Comparison of ENCODE assay signal across 8 cellular contexts in genomic region chr15:92906563-92907081, GRCh38. TPM values are rescaled to one million over a fixed set of nuclear protein-coding genes. Genes with fewer than 3 reads are reported as not detected.
DNase-seq lines count a peak whose midpoint lies in the region; ATAC-seq, FAIRE-seq and TF ChIP-seq lines count a peak whose summit lies in the region.

No MANE protein-coding gene starts in this region.

- no peak for TF ChIP-seq RAD21 in HepG2 (CRISPR knock-in tag; IDR thresholded peaks at IDR 0.05)

- H3K9ac ChIP-seq in HepG2 (ENCODE audit: insufficient read depth, low read depth, low read length): peak overlapping the region; percentile 92

- FAIRE-seq in HepG2 (lab: Jason Lieb, UNC): peak; percentile 52

- peak in 4 of 5 donors; percentile 28 to 59 (median 54) for DNase-seq in CD8-positive, alpha-beta memory T cell
- DNase-seq in LHCN-M2 (ENCODE audit: low read depth) (peak; percentile 53), HepG2 (ENCODE audit: low spot score) (no peak), tibial artery (no peak), NCI-H748 treated with DMSO at 0.1 percent for 48 hours (lab: John Stamatoyannopoulos, UW) (no peak), NCI-H1930 (lab: John Stamatoyannopoulos, UW) (no peak)
- DNase-seq in activated naive CD8-positive, alpha-beta T cell treated with anti-CD3 and anti-CD28 coated beads, Interleukin-2, amount 10 ng/mL, durations not matched to agents 7 days and 5 days: no peak

- CTCF ChIA-PET in CD8-positive, alpha-beta memory T cell (lab: Charles Lee): interaction anchor here (0.7 to 3.3 kb wide), 6 partner anchors 9 to 110 kb away, joined by 3 to 28 read pairs (median 10); no protein-coding TSS in a partner anchor
- CTCF ChIA-PET in HepG2 (lab: Yijun Ruan, JAX; ENCODE audit: low intra/inter-chr PET ratio, low total read pairs): no interaction called here

- 7% methylated on average over 1 of the region's 1 CpG for WGBS in HepG2 (ENCODE audit: low lambda C conversion rate)

- H2AFZ ChIP-seq in HepG2 (ENCODE audit: low read length): no peak overlapping the region

- intact Hi-C loops in HepG2 (cut with micrococcal nuclease; ENCODE audit: unreplicated experiment) (no loop called here), tibial artery (cut with DNase I; ENCODE audit: low total_unique reads) (no loop called here)

- no peak for TF ChIP-seq POLR2A in HepG2 (IDR thresholded peaks at IDR 0.05; ENCODE audit: insufficient read depth in 1 of 2, low read depth in 2 of 2, low read length in 2 of 2)

- no peaks in the 10 kb centered on the region for H3K9me3 ChIP-seq in CD8-positive, alpha-beta memory T cell (ENCODE audit: low read length)
- no peaks in the 10 kb centered on the region for H3K9me3 ChIP-seq in HepG2 (ENCODE audit: low read length)
- no peaks in the 10 kb centered on the region for H3K9me3 ChIP-seq in tibial artery

- peak overlapping the region; percentile 87 to 100 (median 99) for H3K27ac Mint-ChIP-seq in CD8-positive, alpha-beta memory T cell
- H3K27ac Mint-ChIP-seq in activated naive CD8-positive, alpha-beta T cell treated with anti-CD3 and anti-CD28 coated beads, Interleukin-2, amount 10 ng/mL, durations not matched to agents 7 days and 5 days: peak overlapping the region; percentile 100

- peak overlapping the region; percentile 99 for H3K4me2 ChIP-seq in HepG2 (ENCODE audit: low read depth, low read length)

- ATAC-seq in GM21367 (IDR thresholded peaks at IDR 0.05; ENCODE audit: unreplicated experiment) (peak; percentile 32), HepG2 (no peak)
- ATAC-seq in activated naive CD8-positive, alpha-beta T cell treated with anti-CD3 and anti-CD28 coated beads, Interleukin-2, amount 10 ng/mL, durations not matched to agents 7 days and 5 days (ENCODE audit: low read depth): peak; percentile 22

- peaks cover 0 to 6% of the 10 kb centered on the region in 2 donors for H3K27me3 Mint-ChIP-seq in CD8-positive, alpha-beta memory T cell
- no peaks in the 10 kb centered on the region for H3K27me3 Mint-ChIP-seq in activated naive CD8-positive, alpha-beta T cell treated with anti-CD3 and anti-CD28 coated beads, Interleukin-2, amount 10 ng/mL, durations not matched to agents 7 days and 5 days

- peaks cover 97% of the 10 kb centered on the region for H3K79me2 ChIP-seq in HepG2 (ENCODE audit: insufficient read depth, low read length)

- peak overlapping the region; percentile 56 for H3K4me3 ChIP-seq in CD8-positive, alpha-beta memory T cell (ENCODE audit: low read length)
- H3K4me3 ChIP-seq in HepG2 (replicated peaks in 1 of 3; ENCODE audit: insufficient read depth in 1 of 3, low read depth in 2 of 3, low read length in 3 of 3): peak overlapping the region in 2 of 3 experiments; percentile 74 to 90; a peak in 3 of 6 replicates
- H3K4me3 ChIP-seq in tibial artery: peak overlapping the region in 1 of 2 donors; percentile 56

- H3K27me3 ChIP-seq in CD8-positive, alpha-beta memory T cell (ENCODE audit: insufficient read depth, low read length, poor library complexity, severe bottlenecking): no peaks in the 10 kb centered on the region
- H3K27me3 ChIP-seq in HepG2 (ENCODE audit: control insufficient read depth in 1 of 2, insufficient read depth in 2 of 2, low read length in 2 of 2) (no peaks in the 10 kb centered on the region; a peak in 1 of 5 replicates), tibial artery (no peaks in the 10 kb centered on the region)

- peak overlapping the region; percentile 84 to 98 (median 90) for H3K4me3 Mint-ChIP-seq in CD8-positive, alpha-beta memory T cell
- peak overlapping the region; percentile 99 for H3K4me3 Mint-ChIP-seq in activated naive CD8-positive, alpha-beta T cell treated with anti-CD3 and anti-CD28 coated beads, Interleukin-2, amount 10 ng/mL, durations not matched to agents 7 days and 5 days

- H4K20me1 ChIP-seq in HepG2 (ENCODE audit: insufficient read depth, low read length): peaks cover 69% of the 10 kb centered on the region

- TF ChIP-seq CTCF in HepG2 (CRISPR knock-in tag; IDR thresholded peaks at IDR 0.05) (no peak), tibial artery (IDR thresholded peaks at IDR 0.05) (no peak)

- peaks cover 67% of the 10 kb centered on the region for H3K4me1 ChIP-seq in CD8-positive, alpha-beta memory T cell (ENCODE audit: insufficient read depth, low read length)
- H3K4me1 ChIP-seq in HepG2 (ENCODE audit: insufficient read depth, low read length) (peaks cover 69% of the 10 kb centered on the region), tibial artery (peaks cover 0 to 84% (median 50%) of the 10 kb centered on the region in 4 donors)

- peaks cover 77 to 87% (median 86%) of the 10 kb centered on the region in 3 donors for H3K4me1 Mint-ChIP-seq in CD8-positive, alpha-beta memory T cell
- peaks cover 67% of the 10 kb centered on the region for H3K4me1 Mint-ChIP-seq in activated naive CD8-positive, alpha-beta T cell treated with anti-CD3 and anti-CD28 coated beads, Interleukin-2, amount 10 ng/mL, durations not matched to agents 7 days and 5 days

- peaks cover 0 to 54% (median 10%) of the 10 kb centered on the region in 3 donors for H3K36me3 Mint-ChIP-seq in CD8-positive, alpha-beta memory T cell
- H3K36me3 Mint-ChIP-seq in activated naive CD8-positive, alpha-beta T cell treated with anti-CD3 and anti-CD28 coated beads, Interleukin-2, amount 10 ng/mL, durations not matched to agents 7 days and 5 days: peaks cover 41% of the 10 kb centered on the region

- BruUV-seq in HepG2 (replicated peaks; lab: Mats Ljungman, UMichigan): no TSS peak

- POLR2A ChIA-PET in CD8-positive, alpha-beta memory T cell (lab: Charles Lee): interaction anchor here (1.0 to 11.5 kb wide), 4 partner anchors 8 to 98 kb away, joined by 5 to 455 read pairs (median 60); no protein-coding TSS in a partner anchor
- POLR2A ChIA-PET in activated naive CD8-positive, alpha-beta T cell treated with anti-CD3 and anti-CD28 coated beads, Interleukin-2, amount 10 ng/mL, durations not matched to agents 7 days and 5 days (lab: Charles Lee): interaction anchor here (0.7 to 11.5 kb wide), 6 partner anchors 9 to 96 kb away, joined by 4 to 711 read pairs (median 53); no protein-coding TSS in a partner anchor
- POLR2A ChIA-PET in HepG2 (lab: Yijun Ruan, JAX): interaction anchor here (1.5 to 10.5 kb wide), 8 partner anchors 10 to 109 kb away, joined by 4 to 185 read pairs (median 18); no protein-coding TSS in a partner anchor

- H3K36me3 ChIP-seq in CD8-positive, alpha-beta memory T cell (ENCODE audit: insufficient read depth, low read length): no peaks in the 10 kb centered on the region
- peaks cover 0 to 2% of the 10 kb centered on the region in 2 experiments; a peak in 4 of 5 replicates for H3K36me3 ChIP-seq in HepG2 (replicated peaks in 1 of 2; ENCODE audit: control insufficient read depth in 1 of 2, insufficient read depth in 2 of 2, low read length in 2 of 2)
- no peaks in the 10 kb centered on the region for H3K36me3 ChIP-seq in tibial artery

- peak overlapping the region; percentile 97 for H3K27ac ChIP-seq in CD8-positive, alpha-beta memory T cell (ENCODE audit: low read depth, low read length)
- H3K27ac ChIP-seq in HepG2 (ENCODE audit: extremely low read length, insufficient read depth, low read length) (peak overlapping the region; percentile 87), tibial artery (peak overlapping the region; percentile 92 to 95)

- H3K9me3 Mint-ChIP-seq in CD8-positive, alpha-beta memory T cell: no peaks in the 10 kb centered on the region
- H3K9me3 Mint-ChIP-seq in activated naive CD8-positive, alpha-beta T cell treated with anti-CD3 and anti-CD28 coated beads, Interleukin-2, amount 10 ng/mL, durations not matched to agents 7 days and 5 days: no peaks in the 10 kb centered on the region

- in situ Hi-C loops in HepG2 (cut with HindIII; ENCODE audit: extremely low pct_ligation_motif_present, low pct_unique_long_range_greater_than_20kb): no loop called here

- TF ChIP-seq EP300 in HepG2 (IDR thresholded peaks at IDR 0.05; ENCODE audit: low read depth in 2 of 2, low read length in 2 of 2) (no peak), HepG2 (CRISPR knock-in tag; IDR thresholded peaks at IDR 0.05; ENCODE audit: borderline replicate concordance) (no peak)

TF ChIP-seq in HepG2, 621 proteins besides CTCF, POLR2A, EP300 and RAD21 (continues in another document):
- no peak for TF ChIP-seq FIP1L1 (IDR thresholded peaks at IDR 0.05; ENCODE audit: borderline replicate concordance, insufficient read depth, low read depth, low read length)
- TF ChIP-seq KLF12 (CRISPR knock-in tag; IDR thresholded peaks at IDR 0.05; ENCODE audit: borderline replicate concordance): no peak
- TF ChIP-seq TBP (CRISPR knock-in tag; IDR thresholded peaks at IDR 0.05): no peak

RNA-seq across cellular contexts. Expression of gene CHD2, which starts 6.5 kb away (rescaled TPM):
- total RNA-seq in CD8-positive, alpha-beta memory T cell: 100 to 1,000 TPM in 1 of 2 experiments, 10 to 100 TPM in 1; 99.0 to 109 TPM
- polyA plus RNA-seq in CD8-positive, alpha-beta memory T cell: 80.3 TPM
- total RNA-seq in LHCN-M2 (2014; rRNA removed) (28.6 and 36.0 TPM in 2 replicates), HepG2 (2016; rRNA removed; fragmentation: Illumina TruSeq; extraction: Trizol) (47.3 and 54.1 TPM in 2 replicates)
- polyA plus RNA-seq in LHCN-M2 (2012): 15.4 TPM
- total RNA-seq in activated naive CD8-positive, alpha-beta T cell treated with anti-CD3 and anti-CD28 coated beads, Interleukin-2, amount 10 ng/mL, durations not matched to agents 7 days and 5 days: 100 to 1,000 TPM; 218 to 236 TPM
- 130 and 158 TPM in 2 replicates for total RNA-seq in HepG2 (2016; cell fraction: cytosol; rRNA removed; fragmentation: Illumina TruSeq; extraction: Trizol; ENCODE audit: low read depth)
- total RNA-seq in HepG2 (2016; cell fraction: insoluble cytoplasmic fraction; rRNA removed; fragmentation: Illumina TruSeq; extraction: Trizol): 50.1 and 51.1 TPM in 2 replicates
- 43.6 and 53.4 TPM in 2 replicates for total RNA-seq in HepG2 (2016; cell fraction: membrane; rRNA removed; fragmentation: Illumina TruSeq; extraction: Trizol)
- 176 and 185 TPM in 2 replicates for total RNA-seq in HepG2 (2016; cell fraction: nucleus; rRNA removed; fragmentation: Illumina TruSeq; extraction: Trizol)
- 54.0 and 71.7 TPM in 2 replicates for polyA plus RNA-seq in HepG2 (2011; rRNA removed)
- polyA plus RNA-seq in HepG2 (2011; cell fraction: cytosol; rRNA removed): 36.6 and 46.4 TPM in 2 replicates
- 160 and 205 TPM in 2 replicates for polyA plus RNA-seq in HepG2 (2011; cell fraction: nucleus; rRNA removed)
- 51.4 and 60.1 TPM in 2 replicates for polyA plus RNA-seq in HepG2 (2012)
- polyA plus RNA-seq in HepG2 (2016; cell fraction: cytosol; fragmentation: Illumina TruSeq; extraction: Trizol; ENCODE audit: low read depth): 2.6 and 2.7 TPM in 2 replicates
- polyA plus RNA-seq in HepG2 (2016; cell fraction: insoluble cytoplasmic fraction; fragmentation: Illumina TruSeq; extraction: Trizol; ENCODE audit: low read depth): 33.4 and 39.2 TPM in 2 replicates
- 5.7 and 7.2 TPM in 2 replicates for polyA plus RNA-seq in HepG2 (2016; cell fraction: membrane; fragmentation: Illumina TruSeq; extraction: Trizol; ENCODE audit: low read depth)
- polyA plus RNA-seq in HepG2 (2016; cell fraction: nucleus; fragmentation: Illumina TruSeq; extraction: Trizol; ENCODE audit: insufficient read depth, low read depth): 104 and 120 TPM in 2 replicates
- 70.2 and 75.7 TPM in 2 replicates for polyA minus RNA-seq in HepG2 (2011; rRNA and poly(A)+ RNA removed; ENCODE audit: low replicate concordance)
- 53.5 and 70.4 TPM in 2 replicates for polyA minus RNA-seq in HepG2 (2011; cell fraction: cytosol; rRNA and poly(A)+ RNA removed)
- polyA minus RNA-seq in HepG2 (2011; cell fraction: nucleus; rRNA and poly(A)+ RNA removed): 605 and 632 TPM in 2 replicates

Comparison
In these comparisons a context has a peak if more than half of its experiments do, and no peak if none do; other contexts are left out.
1. DNase-seq: peak in CD8-positive, alpha-beta memory T cell (4 of 5) and LHCN-M2 (single experiment); none in activated naive CD8-positive, alpha-beta T cell treated with anti-CD3 and anti-CD28 coated beads, Interleukin-2, amount 10 ng/mL, durations not matched to agents 7 days and 5 days (single experiment), HepG2 (single experiment), tibial artery (0 of 2), NCI-H748 treated with DMSO at 0.1 percent for 48 hours (single experiment) and NCI-H1930 (0 of 2).
2. Peak in every context shown above with its lines, with median percentiles within 50 percentile points of each other: H3K27ac ChIP-seq.